Comparison of ENCODE assay signal across 30 cellular contexts in the genomic region with DNA sequence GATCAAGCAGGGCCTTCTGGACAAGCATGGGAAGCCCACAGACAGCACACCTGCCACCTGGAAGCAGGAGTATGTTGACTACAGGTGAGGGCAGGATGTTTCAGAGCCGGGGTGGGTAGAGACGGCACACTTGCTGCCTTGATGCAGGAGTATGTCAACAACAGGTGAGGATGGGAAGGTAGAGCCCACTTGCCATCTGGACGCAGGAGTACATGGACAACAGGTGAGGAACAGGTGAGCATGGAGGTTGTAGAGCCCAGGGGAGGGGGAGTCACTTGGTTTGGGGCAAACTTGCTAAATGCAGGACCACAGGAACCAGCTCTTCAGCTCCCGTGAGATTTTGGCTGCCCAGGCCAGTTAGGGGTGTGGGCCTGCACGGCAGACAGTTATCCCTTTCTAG. TPM values are rescaled to one million over a fixed set of nuclear protein-coding genes. Genes with fewer than 3 reads are reported as not detected.
"Had no signal": no experiment of that assay in that cellular context is flagged by ENCODE, and none has a peak within 500 bp of the region (broad histone marks: within the 10 kb centered on the region; RNA-seq: fewer than 3 reads in every experiment).

No MANE protein-coding gene starts in this region.

- H3K4me3 Mint-ChIP-seq: activated B cell treated with CpG ODN at 0.5 μM for 24 hours; activated CD4-positive, alpha-beta T cell treated with anti-CD3 and anti-CD28 coated beads for 36 hours; neural progenitor cell; stimulated activated memory B cell treated with anti-CD40 and anti-IgM and Interleukin-4, amounts not matched to agents 10 μg/mL and 1 μg/mL and 100 μg/mL, for 72 hours; type B pancreatic cell had no signal

- H3K4me2 ChIP-seq: hepatocyte, neural progenitor cell had no signal

- H3K9me3 Mint-ChIP-seq: activated B cell treated with CpG ODN at 0.5 μM for 24 hours; naive thymus-derived CD4-positive, alpha-beta T cell; stimulated activated memory B cell treated with anti-CD40 and anti-IgM and Interleukin-4, amounts not matched to agents 10 μg/mL and 1 μg/mL and 100 μg/mL, for 72 hours had no signal

- DNase-seq: activated B cell treated with CpG ODN at 0.5 μM for 24 hours; activated CD4-positive, alpha-beta T cell treated with anti-CD3 and anti-CD28 coated beads for 36 hours; activated CD4-positive, alpha-beta T cell treated with anti-CD3 and anti-CD28 coated beads, Interleukin-2, amount 50 U/mL, for 4 hours; activated gamma-delta T cell treated with Interleukin-2 at 50 U/mL for 16 hours; aorta; brain microvascular endothelial cell; caudate nucleus; dermis blood vessel endothelial cell; effector memory CD4-positive, alpha-beta T cell; glutamatergic neuron; kidney glomerular epithelial cell; left lung; naive thymus-derived CD4-positive, alpha-beta T cell; small intestine; stimulated activated CD4-positive, alpha-beta T cell treated with anti-CD3 and anti-CD28 coated beads, Interleukin-2, amount 100 ng/mL, for 24 hours; T-helper 1 cell; T-helper 9 cell had no signal

- H3K9ac ChIP-seq: neural progenitor cell had no signal

- H3K9me3 ChIP-seq: left lung, thoracic aorta, vagina had no signal

- H3K27me3 ChIP-seq: brain microvascular endothelial cell, hepatocyte, left lung, neural progenitor cell, vagina had no signal

- H3K4me1 Mint-ChIP-seq: activated B cell treated with CpG ODN at 0.5 μM for 24 hours; neural progenitor cell; stimulated activated memory B cell treated with anti-CD40 and anti-IgM and Interleukin-4, amounts not matched to agents 10 μg/mL and 1 μg/mL and 100 μg/mL, for 72 hours had no signal

- FAIRE-seq: endothelial cell of umbilical vein, frontal cortex, small intestine had no signal

- H3K27ac Mint-ChIP-seq: activated B cell treated with CpG ODN at 0.5 μM for 24 hours; neural progenitor cell; stimulated activated memory B cell treated with anti-CD40 and anti-IgM and Interleukin-4, amounts not matched to agents 10 μg/mL and 1 μg/mL and 100 μg/mL, for 72 hours; type B pancreatic cell had no signal

- H3K27ac ChIP-seq: brain microvascular endothelial cell, hepatocyte, left lung, neural progenitor cell, thoracic aorta, vagina had no signal

- H3K27me3 Mint-ChIP-seq: activated B cell treated with CpG ODN at 0.5 μM for 24 hours; activated CD4-positive, alpha-beta T cell treated with anti-CD3 and anti-CD28 coated beads for 36 hours; naive thymus-derived CD4-positive, alpha-beta T cell; stimulated activated memory B cell treated with anti-CD40 and anti-IgM and Interleukin-4, amounts not matched to agents 10 μg/mL and 1 μg/mL and 100 μg/mL, for 72 hours; type B pancreatic cell had no signal

- H3K4me1 ChIP-seq: left lung, neural progenitor cell, vagina had no signal

- H3K79me2 ChIP-seq: hepatocyte had no signal

- ATAC-seq: activated CD4-positive, alpha-beta T cell treated with anti-CD3 and anti-CD28 coated beads for 36 hours; naive thymus-derived CD4-positive, alpha-beta T cell; sciatic nerve; stimulated activated memory B cell treated with anti-CD40 and anti-IgM and Interleukin-4, amounts not matched to agents 10 μg/mL and 1 μg/mL and 100 μg/mL, for 72 hours had no signal

- H2AFZ ChIP-seq: hepatocyte, neural progenitor cell had no signal

- H3K4me3 ChIP-seq: hepatocyte, left lung, neural progenitor cell, thoracic aorta, vagina had no signal

RNA-seq across cellular contexts. Expression of gene SMIM9, which starts 59.8 kb away (rescaled TPM):
- total RNA-seq: activated B cell treated with CpG ODN at 0.5 μM for 24 hours; activated CD4-positive, alpha-beta T cell treated with anti-CD3 and anti-CD28 coated beads for 36 hours; dermis blood vessel endothelial cell; endothelial cell of umbilical vein; esophagus mucosa; frontal cortex; hepatocyte; left lung; lung microvascular endothelial cell; naive thymus-derived CD4-positive, alpha-beta T cell; posterior vena cava; renal cortical epithelial cell; sciatic nerve; thoracic aorta; vagina had no signal
- polyA plus RNA-seq: aorta; endothelial cell of umbilical vein; hepatocyte; naive thymus-derived CD4-positive, alpha-beta T cell; small intestine had no signal
